In genomic region chr3:54123538-54124196, GRCh38 we compare ENCODE assay signal across 10 cellular contexts. TPM values are rescaled to one million over a fixed set of nuclear protein-coding genes. Genes with fewer than 3 reads are reported as not detected.
A peak's percentile ranks its signal among the peaks of the same experiment; 100 is the strongest.
DNase-seq lines count a peak whose midpoint lies in the region; ATAC-seq and TF ChIP-seq lines count a peak whose summit lies in the region.
"Had no signal": no experiment of that assay in that cellular context is flagged by ENCODE, and none has a peak within 500 bp of the region (broad histone marks: within the 10 kb centered on the region; RNA-seq: fewer than 3 reads in every experiment).

No MANE protein-coding gene starts in this region.

- H3K4me1 ChIP-seq in breast epithelium, result peaks cover 4 to 13% of the 10 kb centered on the region in 2 donors
- peaks cover 4 to 24% of the 10 kb centered on the region in 2 donors for H3K4me1 ChIP-seq in thoracic aorta (ENCODE audit: control insufficient read depth in 1 of 2, low read depth in 2 of 2)

- DNase-seq in NCI-H82 (lab: John Stamatoyannopoulos, UW) (peak; percentile 56), NCI-H82 treated with DMSO at 0.1 percent for 48 hours (lab: John Stamatoyannopoulos, UW; ENCODE audit: unreplicated experiment) (no peak), breast epithelium (ENCODE audit: low spot score in 2 of 2) (no peak), kidney glomerular epithelial cell (lab: John Stamatoyannopoulos, UW) (peak; percentile 12), thoracic aorta (ENCODE audit: low spot score) (no peak), NCI-H1930 (lab: John Stamatoyannopoulos, UW) (no peak)
- DNase-seq: adrenal gland, islet precursor cell had no signal

- intact Hi-C loops in breast epithelium (cut with DNase I; ENCODE audit: low total_unique reads), result no loop called here

- H3K4me3 ChIP-seq in breast epithelium (peak overlapping the region; percentile 49 to 80 (median 60)), thoracic aorta (peak overlapping the region; percentile 76)

- H3K36me3 ChIP-seq in breast epithelium (no peaks in the 10 kb centered on the region), thoracic aorta (no peaks in the 10 kb centered on the region)
- H3K36me3 ChIP-seq: adrenal gland had no signal

- H3K27me3 ChIP-seq in breast epithelium, result peaks cover 5 to 43% of the 10 kb centered on the region in 2 donors
- H3K27me3 ChIP-seq in thoracic aorta (replicated peaks; ENCODE audit: insufficient read depth), result no peaks in the 10 kb centered on the region

- H3K27ac ChIP-seq in breast epithelium (no peak overlapping the region), thoracic aorta (no peak overlapping the region)
- H3K27ac ChIP-seq: adrenal gland had no signal

- H3K9me3 ChIP-seq in breast epithelium (no peaks in the 10 kb centered on the region), thoracic aorta (no peaks in the 10 kb centered on the region)
- H3K9me3 ChIP-seq: adrenal gland had no signal

- no peak for ATAC-seq in thoracic aorta (ENCODE audit: insufficient number of reproducible peaks, low FRiP score, low read depth)
- ATAC-seq in GM18517 (IDR thresholded peaks at IDR 0.05; ENCODE audit: unreplicated experiment), result no peak
- no peak for ATAC-seq in esophagus mucosa

- TF ChIP-seq CTCF in breast epithelium (IDR thresholded peaks at IDR 0.05), result no peak
- TF ChIP-seq CTCF in thoracic aorta (IDR thresholded peaks at IDR 0.05), result no peak

- TF ChIP-seq POLR2A in breast epithelium (IDR thresholded peaks at IDR 0.05), result no peak

RNA-seq across cellular contexts. Expression of gene CACNA2D3, which starts 1.3 kb away (rescaled TPM):
- total RNA-seq in breast epithelium (1 to 10 TPM in 2 of 3 donors, under 1 TPM in 1; 0.59 to 3.4 (median 2.3) TPM), thoracic aorta (1 to 10 TPM; 3.2 to 4.0 TPM), esophagus mucosa (7.0 TPM)

Comparison
In these comparisons a context has a peak if more than half of its experiments do, and no peak if none do; other contexts are left out.
1. DNase-seq: peak in NCI-H82 (single experiment) and kidney glomerular epithelial cell (single experiment); none in NCI-H82 treated with DMSO at 0.1 percent for 48 hours (single experiment), breast epithelium (0 of 2), thoracic aorta (single experiment) and NCI-H1930 (0 of 2).